9 cellular contexts compared by ENCODE assay signal in genomic region chr22:41709341-41709740, GRCh38. TPM values are rescaled to one million over a fixed set of nuclear protein-coding genes. Genes with fewer than 3 reads are reported as not detected.
"Had no signal": no experiment of that assay in that cellular context is flagged by ENCODE, and none has a peak within 500 bp of the region (broad histone marks: within the 10 kb centered on the region; RNA-seq: fewer than 3 reads in every experiment).

No MANE protein-coding gene starts in this region.

- H3K9me3 Mint-ChIP-seq: HFFc6, IgD-negative memory B cell had no signal

- H3K36me3 ChIP-seq: HAP-1 had no signal

- H3K27ac Mint-ChIP-seq: HFFc6, IgD-negative memory B cell had no signal

- H3K27me3 Mint-ChIP-seq: IgD-negative memory B cell had no signal

- H3K4me3 ChIP-seq: GM23248, HAP-1 had no signal

- FAIRE-seq: HepG2 had no signal

- DNase-seq: GM23248, GOT3, H7, HFFc6 had no signal

- H3K4me3 Mint-ChIP-seq: HFFc6, IgD-negative memory B cell had no signal

- ATAC-seq: HCT116, HepG2 had no signal

- H3K36me3 Mint-ChIP-seq: IgD-negative memory B cell had no signal

RNA-seq across cellular contexts. Expression of gene MEI1, which starts 10.0 kb away (rescaled TPM):
- total RNA-seq: H4, H7 had no signal
